21 cellular contexts compared by ENCODE assay signal in genomic region chr6:113405326-113406050, GRCh38.
"Had no signal": no experiment of that assay in that cellular context is flagged by ENCODE, and none has a peak within 500 bp of the region (broad histone marks: within the 10 kb centered on the region; RNA-seq: fewer than 3 reads in every experiment).

No MANE protein-coding gene starts in this region.

- H3K36me3 Mint-ChIP-seq: natural killer cell; stimulated activated naive B cell treated with anti-CD40 and anti-IgM and Interleukin-4, amounts not matched to agents 10 μg/mL and 1 μg/mL and 100 μg/mL, for 72 hours had no signal

- DNase-seq: activated CD4-positive, alpha-beta T cell treated with anti-CD3 and anti-CD28 coated beads for 48 hours; activated CD8-positive, alpha-beta memory T cell treated with anti-CD3 and anti-CD28 coated beads, Interleukin-2, amount 50 U/mL, for 48 hours; activated CD8-positive, alpha-beta T cell treated with anti-CD3 and anti-CD28 coated beads, Interleukin-2, amount 10 ng/mL, durations not matched to agents 7 days and 5 days; activated naive CD4-positive, alpha-beta T cell treated with Interleukin-2 at 50 U/mL for 16 hours; activated naive CD8-positive, alpha-beta T cell treated with anti-CD3 and anti-CD28 coated beads, Interleukin-2, amount 50 U/mL, for 24 hours; caudate nucleus; colonic mucosa; effector memory CD8-positive, alpha-beta T cell; erythroblast; heart left ventricle; islet precursor cell; mammary epithelial cell; natural killer cell; psoas muscle; right lobe of liver; spleen; stimulated activated CD4-positive, alpha-beta T cell treated with anti-CD3 and anti-CD28 coated beads, Interleukin-1b, Interleukin-23, amount 100 ng/mL, for 48 hours; stimulated activated naive B cell treated with anti-CD40 and anti-IgM and Interleukin-4, amounts not matched to agents 10 μg/mL and 1 μg/mL and 100 μg/mL, for 72 hours had no signal

- H3K4me3 Mint-ChIP-seq: activated CD8-positive, alpha-beta T cell treated with anti-CD3 and anti-CD28 coated beads, Interleukin-2, amount 10 ng/mL, durations not matched to agents 7 days and 5 days; activated naive CD8-positive, alpha-beta T cell treated with anti-CD3 and anti-CD28 coated beads, Interleukin-2, amount 50 U/mL, for 24 hours; activated T-helper 1 cell treated with anti-CD3 and anti-CD28 coated beads, Interleukin-12 subunit alpha, Interleukin-12 subunit beta, Interleukin-2, Interleukin-4 antibody, amounts not matched to agents 30 ng/mL and 10 ng/mL and 1 ng/mL, durations not matched to agents 14 hours and 24 hours and 36 hours; effector memory CD8-positive, alpha-beta T cell; natural killer cell; stimulated activated naive B cell treated with anti-CD40 and anti-IgM and Interleukin-4, amounts not matched to agents 10 μg/mL and 1 μg/mL and 100 μg/mL, for 72 hours had no signal

- ATAC-seq: activated CD8-positive, alpha-beta T cell treated with anti-CD3 and anti-CD28 coated beads, Interleukin-2, amount 10 ng/mL, durations not matched to agents 7 days and 5 days; activated naive CD8-positive, alpha-beta T cell treated with anti-CD3 and anti-CD28 coated beads, Interleukin-2, amount 50 U/mL, for 24 hours; effector memory CD8-positive, alpha-beta T cell; heart left ventricle; left lobe of liver; natural killer cell; psoas muscle; right lobe of liver; stimulated activated naive B cell treated with anti-CD40 and anti-IgM and Interleukin-4, amounts not matched to agents 10 μg/mL and 1 μg/mL and 100 μg/mL, for 72 hours had no signal

- H3K27me3 Mint-ChIP-seq: activated naive CD8-positive, alpha-beta T cell treated with anti-CD3 and anti-CD28 coated beads, Interleukin-2, amount 50 U/mL, for 24 hours; effector memory CD8-positive, alpha-beta T cell had no signal

- H3K36me3 ChIP-seq: colonic mucosa, heart left ventricle, right lobe of liver, spleen, tibial nerve had no signal

- H3K4me3 ChIP-seq: colonic mucosa, heart left ventricle, psoas muscle, right lobe of liver, spleen, tibial nerve had no signal

- H3K27ac Mint-ChIP-seq: activated CD8-positive, alpha-beta T cell treated with anti-CD3 and anti-CD28 coated beads, Interleukin-2, amount 10 ng/mL, durations not matched to agents 7 days and 5 days; activated naive CD8-positive, alpha-beta T cell treated with anti-CD3 and anti-CD28 coated beads, Interleukin-2, amount 50 U/mL, for 24 hours; activated T-helper 1 cell treated with anti-CD3 and anti-CD28 coated beads, Interleukin-12 subunit alpha, Interleukin-12 subunit beta, Interleukin-2, Interleukin-4 antibody, amounts not matched to agents 30 ng/mL and 10 ng/mL and 1 ng/mL, durations not matched to agents 14 hours and 24 hours and 36 hours; effector memory CD8-positive, alpha-beta T cell; natural killer cell; stimulated activated naive B cell treated with anti-CD40 and anti-IgM and Interleukin-4, amounts not matched to agents 10 μg/mL and 1 μg/mL and 100 μg/mL, for 72 hours had no signal

- H3K4me1 ChIP-seq: colonic mucosa, psoas muscle, right lobe of liver had no signal

- H3K9me3 Mint-ChIP-seq: activated naive CD8-positive, alpha-beta T cell treated with anti-CD3 and anti-CD28 coated beads, Interleukin-2, amount 50 U/mL, for 24 hours; activated T-helper 1 cell treated with anti-CD3 and anti-CD28 coated beads, Interleukin-12 subunit alpha, Interleukin-12 subunit beta, Interleukin-2, Interleukin-4 antibody, amounts not matched to agents 30 ng/mL and 10 ng/mL and 1 ng/mL, durations not matched to agents 14 hours and 24 hours and 36 hours; stimulated activated naive B cell treated with anti-CD40 and anti-IgM and Interleukin-4, amounts not matched to agents 10 μg/mL and 1 μg/mL and 100 μg/mL, for 72 hours had no signal

- H3K27ac ChIP-seq: colonic mucosa, heart left ventricle, psoas muscle, right lobe of liver, tibial nerve had no signal

- H3K4me1 Mint-ChIP-seq: activated naive CD8-positive, alpha-beta T cell treated with anti-CD3 and anti-CD28 coated beads, Interleukin-2, amount 50 U/mL, for 24 hours; natural killer cell had no signal

- H3K9me3 ChIP-seq: colonic mucosa, psoas muscle, right lobe of liver, spleen, tibial nerve had no signal

- H3K27me3 ChIP-seq: colonic mucosa, heart left ventricle, right lobe of liver, spleen, tibial nerve had no signal
